23 cellular contexts compared by ENCODE assay signal in genomic region chr5:85515588-85515987, GRCh38.
A peak's percentile ranks its signal among the peaks of the same experiment; 100 is the strongest.
DNase-seq lines count a peak whose midpoint lies in the region; ATAC-seq, FAIRE-seq and TF ChIP-seq lines count a peak whose summit lies in the region.
"Had no signal": no experiment of that assay in that cellular context is flagged by ENCODE, and none has a peak within 500 bp of the region (broad histone marks: within the 10 kb centered on the region; RNA-seq: fewer than 3 reads in every experiment).

No MANE protein-coding gene starts in this region.

- H3K27ac ChIP-seq in A549: no peak overlapping the region
- H3K27ac ChIP-seq in IMR-90 (ENCODE audit: insufficient read depth, low read length): no peak overlapping the region
- H3K27ac ChIP-seq in neuronal stem cell (replicated peaks; ENCODE audit: low read length): no peak overlapping the region
- H3K27ac ChIP-seq in CD8-positive, alpha-beta memory T cell (ENCODE audit: low read depth, low read length): no peak overlapping the region
- H3K27ac ChIP-seq: BLaER1 had no signal

- H3K18ac ChIP-seq in IMR-90 (ENCODE audit: low read depth, low read length) (no peak overlapping the region), neuronal stem cell (ENCODE audit: low read length) (no peak overlapping the region)

- no peak for TF ChIP-seq CTCF in A549 (IDR thresholded peaks at IDR 0.05)
- TF ChIP-seq CTCF in IMR-90 (conservative IDR thresholded peaks at IDR 0.05; ENCODE audit: low read depth, low read length): no peak

- H2AK5ac ChIP-seq in IMR-90 (ENCODE audit: low read depth, low read length) (no peak overlapping the region), neuronal stem cell (ENCODE audit: low read depth, low read length) (no peak overlapping the region)

- H2BK15ac ChIP-seq in IMR-90 (ENCODE audit: low read depth, low read length): no peak overlapping the region
- H2BK15ac ChIP-seq in neuronal stem cell (ENCODE audit: low read length): no peak overlapping the region

- H3K36me3 ChIP-seq in IMR-90 (ENCODE audit: control insufficient read depth, insufficient read depth, low read length) (no peaks in the 10 kb centered on the region), neuronal stem cell (replicated peaks in 1 of 2; ENCODE audit: control insufficient read depth in 2 of 2, insufficient read depth in 2 of 2, low read length in 2 of 2) (no peaks in the 10 kb centered on the region)
- H3K36me3 ChIP-seq in CD8-positive, alpha-beta memory T cell (ENCODE audit: insufficient read depth, low read length): no peaks in the 10 kb centered on the region
- H3K36me3 ChIP-seq: BE2C, BLaER1 had no signal

- H2AFZ ChIP-seq in IMR-90 (replicated peaks; ENCODE audit: low read length, poor library complexity): no peak overlapping the region
- H2AFZ ChIP-seq in neuronal stem cell (ENCODE audit: low read length): peak overlapping the region; percentile 43

- no peaks in the 10 kb centered on the region for H3K27me3 Mint-ChIP-seq in CD8-positive, alpha-beta memory T cell
- H3K27me3 Mint-ChIP-seq: CD4-positive, alpha-beta memory T cell; CD4-positive, CD25-positive, alpha-beta regulatory T cell had no signal

- no peak for TF ChIP-seq EP300 in A549 (IDR thresholded peaks at IDR 0.05)

- H3K9me3 ChIP-seq in A549: no peaks in the 10 kb centered on the region
- H3K9me3 ChIP-seq in IMR-90 (ENCODE audit: control insufficient read depth, insufficient read depth, low read length): peaks cover 8% of the 10 kb centered on the region; the same call in 1 of the 2 replicates
- H3K9me3 ChIP-seq in neuronal stem cell (replicated peaks in 1 of 2; ENCODE audit: control insufficient read depth in 2 of 2, insufficient read depth in 1 of 2, low read depth in 1 of 2, low read length in 2 of 2): no peaks in the 10 kb centered on the region
- no peaks in the 10 kb centered on the region for H3K9me3 ChIP-seq in CD8-positive, alpha-beta memory T cell (ENCODE audit: low read length)
- H3K9me3 ChIP-seq: BE2C, BLaER1, Caco-2 had no signal

- FAIRE-seq in A204.1 (lab: Jason Lieb, UNC) (peak; percentile 9), A549 (lab: Jason Lieb, UNC) (no peak)
- FAIRE-seq: D721Med, G401.6, GM12891 had no signal

- CTCF ChIA-PET in A549 (lab: Yijun Ruan, JAX): no interaction called here
- CTCF ChIA-PET in IMR-90 (lab: Yijun Ruan, JAX): no interaction called here
- CTCF ChIA-PET in CD8-positive, alpha-beta memory T cell (lab: Charles Lee): no interaction called here

- no peak overlapping the region for H3K23ac ChIP-seq in IMR-90 (ENCODE audit: low read depth, low read length)
- no peak overlapping the region for H3K23ac ChIP-seq in neuronal stem cell (ENCODE audit: low read depth, low read length, poor library complexity)

- H3K9me3 Mint-ChIP-seq in CD8-positive, alpha-beta memory T cell: peaks cover 0 to 15% (median 5%) of the 10 kb centered on the region in 5 donors

- no peak overlapping the region for H2BK5ac ChIP-seq in IMR-90 (ENCODE audit: low read depth, low read length, poor library complexity, severe bottlenecking)
- H2BK5ac ChIP-seq in neuronal stem cell (ENCODE audit: low read length): no peak overlapping the region

- H3K4ac ChIP-seq in IMR-90 (ENCODE audit: low read depth, low read length): no peak overlapping the region
- no peak overlapping the region for H3K4ac ChIP-seq in neuronal stem cell (ENCODE audit: low read length)

- no peaks in the 10 kb centered on the region for H3K79me1 ChIP-seq in IMR-90 (ENCODE audit: low read depth in 1 of 2, low read length in 2 of 2)
- H3K79me1 ChIP-seq in neuronal stem cell (ENCODE audit: low read depth, low read length): no peaks in the 10 kb centered on the region

- H3K4me3 ChIP-seq in A549 (no peak overlapping the region), IMR-90 (ENCODE audit: insufficient read depth, low read depth, low read length) (no peak overlapping the region), neuronal stem cell (ENCODE audit: low read length in 2 of 2) (no peak overlapping the region)
- no peak overlapping the region for H3K4me3 ChIP-seq in CD8-positive, alpha-beta memory T cell (ENCODE audit: low read length)
- H3K4me3 ChIP-seq: BLaER1 had no signal

- no peak overlapping the region for H3K4me3 Mint-ChIP-seq in CD8-positive, alpha-beta memory T cell
- H3K4me3 Mint-ChIP-seq: CD14-positive monocyte; CD4-positive, alpha-beta memory T cell; CD4-positive, CD25-positive, alpha-beta regulatory T cell had no signal

- H3K27me3 ChIP-seq in IMR-90 (ENCODE audit: control insufficient read depth, insufficient read depth, low read length) (no peaks in the 10 kb centered on the region), neuronal stem cell (ENCODE audit: control insufficient read depth in 3 of 3, insufficient read depth in 3 of 3, low read depth in 1 of 3, low read length in 3 of 3) (no peaks in the 10 kb centered on the region)
- H3K27me3 ChIP-seq in CD8-positive, alpha-beta memory T cell (ENCODE audit: insufficient read depth, low read length, poor library complexity, severe bottlenecking): no peaks in the 10 kb centered on the region
- H3K27me3 ChIP-seq: BE2C, BLaER1 had no signal

- H3K4me1 ChIP-seq in A549 (no peaks in the 10 kb centered on the region), IMR-90 (ENCODE audit: control insufficient read depth, insufficient read depth, low read length) (no peaks in the 10 kb centered on the region), neuronal stem cell (ENCODE audit: control insufficient read depth in 2 of 2, insufficient read depth in 1 of 2, low read depth in 1 of 2, low read length in 2 of 2) (no peaks in the 10 kb centered on the region)
- no peaks in the 10 kb centered on the region for H3K4me1 ChIP-seq in CD8-positive, alpha-beta memory T cell (ENCODE audit: insufficient read depth, low read length)
- H3K4me1 ChIP-seq: BE2C, BLaER1, Caco-2 had no signal

- no peak overlapping the region for H4K5ac ChIP-seq in IMR-90 (ENCODE audit: low read depth, low read length)

- ATAC-seq in A549 (no peak), IMR-90 (ENCODE audit: low read depth) (no peak), GM18511 (IDR thresholded peaks at IDR 0.05; ENCODE audit: unreplicated experiment) (no peak), HG02610 (IDR thresholded peaks at IDR 0.05; ENCODE audit: unreplicated experiment) (no peak)

- no peak for TF ChIP-seq RAD21 in A549 (conservative IDR thresholded peaks at IDR 0.05 in 1 of 2, IDR thresholded peaks at IDR 0.05 in 1 of 2)
- TF ChIP-seq RAD21 in IMR-90 (IDR thresholded peaks at IDR 0.05; ENCODE audit: low read length): no peak

- H4K91ac ChIP-seq in IMR-90 (ENCODE audit: insufficient read depth, low read depth, low read length) (no peak overlapping the region), neuronal stem cell (ENCODE audit: low read depth, low read length, poor library complexity) (no peak overlapping the region)

- H3K56ac ChIP-seq in IMR-90 (ENCODE audit: extremely low read depth, insufficient read depth, low read length): no peak overlapping the region

- H3K4me2 ChIP-seq in A549 (no peak overlapping the region), IMR-90 (ENCODE audit: low read depth, low read length) (no peak overlapping the region), neuronal stem cell (ENCODE audit: insufficient read depth, low read length, poor library complexity, severe bottlenecking) (no peak overlapping the region)
- H3K4me2 ChIP-seq: BLaER1 had no signal

- no peak overlapping the region for H2BK20ac ChIP-seq in IMR-90 (ENCODE audit: low read depth, low read length)

- no peak overlapping the region for H2AK9ac ChIP-seq in IMR-90 (replicated peaks; ENCODE audit: low read depth, low read length, poor library complexity)

- no TSS peak for BruUV-seq in IMR-90 (replicated peaks; lab: Mats Ljungman, UMichigan)

- dilution Hi-C loops in IMR-90 (cut with HindIII; ENCODE audit: low sequenced_read_pairs, unreplicated experiment): no loop called here

- no peak for DNase-seq in A549 (ENCODE audit: low read depth in 1 of 2, low spot score in 1 of 2)
- no peak for DNase-seq in IMR-90
- DNase-seq in neuronal stem cell (ENCODE audit: low spot score): no peak
- no peak for DNase-seq in KBM-7
- DNase-seq in CD8-positive, alpha-beta memory T cell: no peak
- DNase-seq: 8988T; ACHN; BE2C; C1 segment of cervical spinal cord; Caco-2; Calu3; CD4-positive, alpha-beta memory T cell; CD4-positive, CD25-positive, alpha-beta regulatory T cell; DMS79 treated with DMSO at 0.1 percent for 48 hours; GF-D8 had no signal

- no peaks in the 10 kb centered on the region for H4K20me1 ChIP-seq in IMR-90 (ENCODE audit: insufficient read depth, low read length)
- H4K20me1 ChIP-seq: BLaER1 had no signal

- H3K27ac Mint-ChIP-seq in CD8-positive, alpha-beta memory T cell: no peak overlapping the region
- H3K27ac Mint-ChIP-seq: CD14-positive monocyte; CD4-positive, alpha-beta memory T cell; CD4-positive, CD25-positive, alpha-beta regulatory T cell had no signal

- H3K14ac ChIP-seq in IMR-90 (replicated peaks; ENCODE audit: low read depth, low read length) (no peak overlapping the region), neuronal stem cell (ENCODE audit: low read length) (no peak overlapping the region)

- H3K9me1 ChIP-seq in IMR-90 (ENCODE audit: insufficient read depth, low read length): no peaks in the 10 kb centered on the region

- no peaks in the 10 kb centered on the region for H3K4me1 Mint-ChIP-seq in CD8-positive, alpha-beta memory T cell
- H3K4me1 Mint-ChIP-seq: CD14-positive monocyte; CD4-positive, alpha-beta memory T cell; CD4-positive, CD25-positive, alpha-beta regulatory T cell had no signal

- H4K8ac ChIP-seq in IMR-90 (ENCODE audit: low read depth in 2 of 2, low read length in 2 of 2): no peak overlapping the region
- H4K8ac ChIP-seq in neuronal stem cell (ENCODE audit: low read depth, low read length): no peak overlapping the region

- TF ChIP-seq POLR2A in A549 (IDR thresholded peaks at IDR 0.05; ENCODE audit: low read length): no peak
- no peak for TF ChIP-seq POLR2A in IMR-90 (IDR thresholded peaks at IDR 0.05; ENCODE audit: low read depth, low read length)

- POLR2A ChIA-PET in A549 (lab: Yijun Ruan, JAX): no interaction called here
- POLR2A ChIA-PET in IMR-90 (lab: Charles Lee; ENCODE audit: unreplicated experiment): no interaction called here
- POLR2A ChIA-PET in CD8-positive, alpha-beta memory T cell (lab: Charles Lee): no interaction called here

- no peak overlapping the region for H3K9ac ChIP-seq in IMR-90 (ENCODE audit: low read depth, low read length)
- H3K9ac ChIP-seq in neuronal stem cell (ENCODE audit: low read depth, low read length, poor library complexity): no peak overlapping the region
- H3K9ac ChIP-seq: BLaER1 had no signal

- H2BK120ac ChIP-seq in IMR-90 (ENCODE audit: low read depth, low read length) (no peak overlapping the region), neuronal stem cell (ENCODE audit: low read depth, low read length) (no peak overlapping the region)

- H3K36me3 Mint-ChIP-seq in CD8-positive, alpha-beta memory T cell: no peaks in the 10 kb centered on the region
- H3K36me3 Mint-ChIP-seq: CD14-positive monocyte; CD4-positive, alpha-beta memory T cell; CD4-positive, CD25-positive, alpha-beta regulatory T cell had no signal

- in situ Hi-C loops in IMR-90 (cut with MboI; ENCODE audit: low sequenced_read_pairs): no loop called here
- in situ Hi-C loops in KBM-7 (cut with MboI; ENCODE audit: low pct_unique_long_range_greater_than_20kb, low sequenced_read_pairs): no loop called here

- intact Hi-C loops in IMR-90 (cut with micrococcal nuclease): no loop called here

- no peak overlapping the region for H2BK12ac ChIP-seq in neuronal stem cell (ENCODE audit: low read length)

TF ChIP-seq in IMR-90, 13 proteins besides CTCF, POLR2A, EP300 and RAD21 (continues in another document):
- TF ChIP-seq MAFK (IDR thresholded peaks at IDR 0.05; ENCODE audit: low read depth, low read length): peak; percentile 62
